Comparison of ENCODE assay signal across 25 cellular contexts in genomic region chr16:11968577-11968976, GRCh38. TPM values are rescaled to one million over a fixed set of nuclear protein-coding genes. Genes with fewer than 3 reads are reported as not detected.
"Had no signal": no experiment of that assay in that cellular context is flagged by ENCODE, and none has a peak within 500 bp of the region (broad histone marks: within the 10 kb centered on the region; RNA-seq: fewer than 3 reads in every experiment).

No MANE protein-coding gene starts in this region.

- H3K4me2 ChIP-seq: hepatocyte had no signal

- H3K4me3 Mint-ChIP-seq: activated T-cell treated with anti-CD3 and anti-CD28 coated beads, Interleukin-2, amount 50 U/mL, for 72 hours; nephron had no signal

- H2AFZ ChIP-seq: hepatocyte had no signal

- H3K27ac Mint-ChIP-seq: activated naive CD4-positive, alpha-beta T cell treated with anti-CD3 and anti-CD28 coated beads, Interleukin-2, amount 50 U/mL, for 72 hours; activated T-cell treated with anti-CD3 and anti-CD28 coated beads, Interleukin-2, amount 50 U/mL, for 72 hours; nephron had no signal

- H3K9me3 Mint-ChIP-seq: activated naive CD4-positive, alpha-beta T cell treated with anti-CD3 and anti-CD28 coated beads, Interleukin-2, amount 50 U/mL, for 72 hours; activated T-cell treated with anti-CD3 and anti-CD28 coated beads, Interleukin-2, amount 50 U/mL, for 72 hours; nephron had no signal

- H3K36me3 Mint-ChIP-seq: activated naive CD4-positive, alpha-beta T cell treated with anti-CD3 and anti-CD28 coated beads, Interleukin-2, amount 50 U/mL, for 72 hours had no signal

- H3K4me1 ChIP-seq: gastroesophageal sphincter, left ventricle myocardium inferior had no signal

- H3K27me3 ChIP-seq: breast epithelium, hepatocyte, spleen, tibial nerve had no signal

- H3K4me3 ChIP-seq: breast epithelium, gastroesophageal sphincter, hepatocyte, left ventricle myocardium inferior, lung, spleen, tibial nerve had no signal

- H3K4me1 Mint-ChIP-seq: nephron had no signal

- H3K27ac ChIP-seq: breast epithelium, gastroesophageal sphincter, hepatocyte, left ventricle myocardium inferior, spleen, tibial nerve had no signal

- H3K9me3 ChIP-seq: breast epithelium, gastroesophageal sphincter, left ventricle myocardium inferior, spleen, tibial nerve had no signal

- ATAC-seq: activated naive CD4-positive, alpha-beta T cell treated with anti-CD3 and anti-CD28 coated beads, Interleukin-2, amount 50 U/mL, for 72 hours; activated T-cell treated with anti-CD3 and anti-CD28 coated beads, Interleukin-2, amount 50 U/mL, for 72 hours; gastroesophageal sphincter; right cardiac atrium had no signal

- DNase-seq: activated CD4-positive, alpha-beta T cell treated with anti-CD3 and anti-CD28 coated beads for 4 hours; activated CD4-positive, alpha-beta T cell treated with anti-CD3 and anti-CD28 coated beads, Interleukin-2, amount 50 U/mL, for 4 hours; activated CD4-positive, CD25-positive, alpha-beta regulatory T cell; activated naive CD4-positive, alpha-beta T cell; activated T-cell treated with anti-CD3 and anti-CD28 coated beads for 4 hours; activated T-cell treated with anti-CD3 and anti-CD28 coated beads, Interleukin-2, amount 50 U/mL, for 72 hours; central memory CD4-positive, alpha-beta T cell; islet precursor cell; left ventricle myocardium inferior; mesendoderm; right cardiac atrium; spleen; stimulated activated naive CD4-positive, alpha-beta T cell treated with Interleukin-2 at 50 U/mL for 16 hours had no signal

- H3K36me3 ChIP-seq: breast epithelium, left ventricle myocardium inferior, tibial nerve had no signal

RNA-seq across cellular contexts. Expression of gene TNFRSF17, which starts 3.6 kb away (rescaled TPM):
- total RNA-seq: activated naive CD4-positive, alpha-beta T cell treated with anti-CD3 and anti-CD28 coated beads, Interleukin-2, amount 50 U/mL, for 72 hours; activated T-cell treated with anti-CD3 and anti-CD28 coated beads, Interleukin-2, amount 50 U/mL, for 72 hours; endothelial cell of umbilical vein; fibroblast of lung; fibroblast of villous mesenchyme; hepatocyte; left ventricle myocardium inferior; osteoblast; temporal lobe; tibial nerve had no signal
- polyA plus RNA-seq: endothelial cell of umbilical vein, fibroblast of lung, hepatocyte, right cardiac atrium had no signal
